Comparison of ENCODE assay signal across 8 cellular contexts in genomic region chr7:92691578-92691977, GRCh38.
A peak's percentile ranks its signal among the peaks of the same experiment; 100 is the strongest.
DNase-seq lines count a peak whose midpoint lies in the region; ATAC-seq, FAIRE-seq and TF ChIP-seq lines count a peak whose summit lies in the region.

No MANE protein-coding gene starts in this region.

- H2AFZ ChIP-seq in endothelial cell of umbilical vein (ENCODE audit: low read depth, low read length): no peak overlapping the region
- H2AFZ ChIP-seq in osteoblast (ENCODE audit: low read length): no peak overlapping the region

- H3K36me3 Mint-ChIP-seq in activated naive CD4-positive, alpha-beta T cell treated with anti-CD3 and anti-CD28 coated beads for 36 hours (ENCODE audit: low read depth): peaks cover 56% of the 10 kb centered on the region

- H3K9me3 ChIP-seq in endothelial cell of umbilical vein (replicated peaks; ENCODE audit: control insufficient read depth, insufficient read depth, low read length) (no peaks in the 10 kb centered on the region), osteoblast (ENCODE audit: low read depth, low read length) (no peaks in the 10 kb centered on the region)

- no peaks in the 10 kb centered on the region for H4K20me1 ChIP-seq in endothelial cell of umbilical vein (replicated peaks; ENCODE audit: control insufficient read depth, extremely low read depth, insufficient read depth, low read length)
- H4K20me1 ChIP-seq in osteoblast (ENCODE audit: insufficient read depth, low read length): no peaks in the 10 kb centered on the region

- BruUV-seq in endothelial cell of umbilical vein (replicated peaks; lab: Mats Ljungman, UMichigan): no TSS peak

- POLR2A ChIA-PET in endothelial cell of umbilical vein (lab: Charles Lee): no interaction called here

- H3K27ac ChIP-seq in endothelial cell of umbilical vein (ENCODE audit: insufficient read depth, low read depth, low read length): peak overlapping the region; percentile 19
- no peak overlapping the region for H3K27ac ChIP-seq in osteoblast (ENCODE audit: low read depth, low read length)

- peaks cover 70% of the 10 kb centered on the region for H3K4me1 Mint-ChIP-seq in activated naive CD4-positive, alpha-beta T cell treated with anti-CD3 and anti-CD28 coated beads for 36 hours (ENCODE audit: low read depth)

- peaks cover 11% of the 10 kb centered on the region for H3K9me3 Mint-ChIP-seq in activated naive CD4-positive, alpha-beta T cell treated with anti-CD3 and anti-CD28 coated beads for 36 hours

- H3K27me3 ChIP-seq in endothelial cell of umbilical vein (ENCODE audit: control insufficient read depth in 2 of 2, insufficient read depth in 2 of 2, low read length in 2 of 2) (no peaks in the 10 kb centered on the region), osteoblast (ENCODE audit: insufficient read depth, low read length) (no peaks in the 10 kb centered on the region)

- no peaks in the 10 kb centered on the region for H3K9me1 ChIP-seq in endothelial cell of umbilical vein (replicated peaks; ENCODE audit: control insufficient read depth, extremely low read depth, insufficient read depth, low read length)

- DNase-seq in activated naive CD4-positive, alpha-beta T cell treated with anti-CD3 and anti-CD28 coated beads for 36 hours: peak; percentile 46
- no peak for DNase-seq in activated naive CD4-positive, alpha-beta T cell (lab: John Stamatoyannopoulos, UW)
- peak; percentile 73 for DNase-seq in LHCN-M2 (ENCODE audit: low read depth)
- DNase-seq in SK-N-DZ (ENCODE audit: low spot score): peak; percentile 55
- peak; percentile 77 for DNase-seq in endothelial cell of umbilical vein (ENCODE audit: low read depth, low spot score)
- DNase-seq in osteoblast (ENCODE audit: insufficient read length, low spot score, missing footprints): no peak
- no peak for DNase-seq in HuH-7.5 (ENCODE audit: low spot score)

- TF ChIP-seq CTCF in endothelial cell of umbilical vein (IDR thresholded peaks at IDR 0.05; ENCODE audit: extremely low read depth in 1 of 2, insufficient read depth in 1 of 2, low read depth in 1 of 2, low read length in 2 of 2) (peak; percentile 32 to 34), osteoblast (IDR thresholded peaks at IDR 0.05; ENCODE audit: extremely low read depth, low read depth, low read length) (peak; percentile 53)

- peak overlapping the region; percentile 87 for H3K27ac Mint-ChIP-seq in activated naive CD4-positive, alpha-beta T cell treated with anti-CD3 and anti-CD28 coated beads for 36 hours

- ATAC-seq in GM21737 (IDR thresholded peaks at IDR 0.05; ENCODE audit: unreplicated experiment): peak; percentile 81

- dilution Hi-C loops in endothelial cell of umbilical vein (cut with MboI; ENCODE audit: extremely low pct_ligation_motif_present, low sequenced_read_pairs): no loop called here

- no peak overlapping the region for H3K4me3 Mint-ChIP-seq in activated naive CD4-positive, alpha-beta T cell treated with anti-CD3 and anti-CD28 coated beads for 36 hours

- H3K4me1 ChIP-seq in endothelial cell of umbilical vein (ENCODE audit: control insufficient read depth, extremely low read depth, insufficient read depth, low read length) (peaks cover 18% of the 10 kb centered on the region), osteoblast (ENCODE audit: insufficient read depth, low read length) (peaks cover 16% of the 10 kb centered on the region)

- intact Hi-C loops in activated naive CD4-positive, alpha-beta T cell treated with anti-CD3 and anti-CD28 coated beads for 36 hours (cut with micrococcal nuclease): loop anchor here (1.0 to 2.0 kb wide), 10 partner anchors 17 to 537 kb away; no protein-coding TSS in a partner anchor
- intact Hi-C loops in endothelial cell of umbilical vein (cut with micrococcal nuclease): loop anchor here (1.0 to 2.0 kb wide), 7 partner anchors 70 to 537 kb away; no protein-coding TSS in a partner anchor

- H3K27me3 Mint-ChIP-seq in activated naive CD4-positive, alpha-beta T cell treated with anti-CD3 and anti-CD28 coated beads for 36 hours (ENCODE audit: low read depth): no peaks in the 10 kb centered on the region

- H3K36me3 ChIP-seq in endothelial cell of umbilical vein (ENCODE audit: control insufficient read depth in 2 of 2, extremely low read depth in 1 of 2, insufficient read depth in 2 of 2, low read length in 2 of 2) (no peaks in the 10 kb centered on the region), osteoblast (ENCODE audit: insufficient read depth, low read length) (no peaks in the 10 kb centered on the region)

- H3K4me2 ChIP-seq in endothelial cell of umbilical vein (ENCODE audit: insufficient read depth, low read length) (no peak overlapping the region), osteoblast (ENCODE audit: insufficient read depth, low read length) (no peak overlapping the region)

- FAIRE-seq in endothelial cell of umbilical vein (lab: Jason Lieb, UNC): no peak

- no peak overlapping the region for H3K4me3 ChIP-seq in endothelial cell of umbilical vein (replicated peaks in 1 of 3; ENCODE audit: insufficient read depth in 1 of 3, low read depth in 1 of 3, low read length in 3 of 3)
- no peak overlapping the region for H3K4me3 ChIP-seq in osteoblast (ENCODE audit: insufficient read depth, low read length)

- CTCF ChIA-PET in activated naive CD4-positive, alpha-beta T cell treated with anti-CD3 and anti-CD28 coated beads for 36 hours (lab: Charles Lee): interaction anchor here (1.6 to 3.1 kb wide), 2 partner anchors 71 to 142 kb away, joined by 8 to 13 read pairs; no protein-coding TSS in a partner anchor
- CTCF ChIA-PET in endothelial cell of umbilical vein (lab: Charles Lee): interaction anchor here (1.2 kb wide), 1 partner anchor 70 kb away, joined by 4 read pairs; no protein-coding TSS in a partner anchor

- H3K79me2 ChIP-seq in endothelial cell of umbilical vein (ENCODE audit: control insufficient read depth, insufficient read depth, low read length) (no peaks in the 10 kb centered on the region), osteoblast (ENCODE audit: insufficient read depth, low read length) (peaks cover 50% of the 10 kb centered on the region)

- no peak for TF ChIP-seq POLR2A in endothelial cell of umbilical vein (IDR thresholded peaks at IDR 0.05; ENCODE audit: low read depth, low read length)

- no peak overlapping the region for H3K9ac ChIP-seq in endothelial cell of umbilical vein (replicated peaks; ENCODE audit: extremely low read depth, insufficient read depth, low read length)

TF ChIP-seq in endothelial cell of umbilical vein, 7 proteins besides CTCF, POLR2A, EP300 and RAD21:
- no peak for TF ChIP-seq POLR2AphosphoS5 (IDR thresholded peaks at IDR 0.05; ENCODE audit: insufficient read depth, low read depth, low read length)
- TF ChIP-seq MAX (IDR thresholded peaks at IDR 0.05; ENCODE audit: insufficient read depth, insufficient read length): no peak
- no peak for TF ChIP-seq MYC (IDR thresholded peaks at IDR 0.05; ENCODE audit: low read depth, low read length)
- TF ChIP-seq JUN (IDR thresholded peaks at IDR 0.05; ENCODE audit: borderline replicate concordance, insufficient read depth, insufficient read length, low read depth): no peak
- TF ChIP-seq FOS (IDR thresholded peaks at IDR 0.05; ENCODE audit: borderline replicate concordance, insufficient read depth, low read length): no peak
TF ChIP-seq in endothelial cell of umbilical vein: peak in this region for 0.

Comparison
In these comparisons a context has a peak if more than half of its experiments do, and no peak if none do; other contexts are left out.
1. DNase-seq: peak in activated naive CD4-positive, alpha-beta T cell treated with anti-CD3 and anti-CD28 coated beads for 36 hours (single experiment), LHCN-M2 (single experiment), SK-N-DZ (single experiment) and endothelial cell of umbilical vein (single experiment); none in activated naive CD4-positive, alpha-beta T cell (0 of 4), osteoblast (single experiment) and HuH-7.5 (single experiment).